In the genomic region with DNA sequence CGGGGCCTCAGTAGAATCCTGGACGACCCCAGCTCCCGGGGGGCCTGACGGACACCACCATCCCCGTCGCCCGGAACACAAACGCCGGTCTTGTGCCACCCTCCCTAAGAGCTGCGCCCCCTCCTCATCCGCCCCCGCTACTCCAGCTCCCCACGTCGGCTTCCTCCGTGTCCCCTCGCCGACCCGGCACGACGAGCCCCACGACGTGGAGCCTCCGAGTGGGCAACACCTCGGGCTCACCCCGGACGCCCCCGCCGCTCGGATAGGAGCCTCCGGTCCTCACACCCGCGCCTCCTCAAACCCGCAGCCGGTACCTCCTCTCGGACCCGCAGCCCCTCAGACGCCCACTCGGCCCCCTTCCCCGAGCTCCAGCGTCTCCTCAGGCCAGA, we compare ENCODE assay signal across 8 cellular contexts. TPM values are rescaled to one million over a fixed set of nuclear protein-coding genes. Genes with fewer than 3 reads are reported as not detected.
DNase-seq lines count a peak whose midpoint lies in the region; ATAC-seq, FAIRE-seq and TF ChIP-seq lines count a peak whose summit lies in the region.

No MANE protein-coding gene starts in this region.

- peaks cover 45% of the 10 kb centered on the region for H3K4me1 ChIP-seq in CD8-positive, alpha-beta memory T cell (ENCODE audit: insufficient read depth, low read length)
- peaks cover 11 to 17% of the 10 kb centered on the region in 2 experiments for H3K4me1 ChIP-seq in trophoblast cell (ENCODE audit: control insufficient read depth in 1 of 2, insufficient read depth in 2 of 2, low read length in 2 of 2)

- H3K4me3 Mint-ChIP-seq in CD8-positive, alpha-beta memory T cell: peak overlapping the region; percentile 88 to 95 (median 91)
- peak overlapping the region; percentile 85 for H3K4me3 Mint-ChIP-seq in activated B cell treated with CpG ODN at 0.5 μM for 24 hours

- peak in 2 of 5 donors; percentile 3 to 6 for DNase-seq in CD8-positive, alpha-beta memory T cell
- DNase-seq in activated B cell treated with CpG ODN at 0.5 μM for 24 hours: no peak
- DNase-seq in fibroblast of pulmonary artery (ENCODE audit: low read depth): no peak
- no peak for DNase-seq in trophoblast cell
- DNase-seq in H54 (ENCODE audit: insufficient read length, low spot score): no peak
- DNase-seq in HuH-7.5 (ENCODE audit: low spot score): no peak
- no peak for DNase-seq in activated CD8-positive, alpha-beta memory T cell treated with anti-CD3 and anti-CD28 coated beads for 24 hours

- H2BK12ac ChIP-seq in trophoblast cell (ENCODE audit: low read length): no peak overlapping the region

- peak overlapping the region; percentile 61 for H4K91ac ChIP-seq in trophoblast cell (ENCODE audit: low read depth, low read length)

- no peak overlapping the region for H3K23ac ChIP-seq in trophoblast cell (ENCODE audit: low read length)

- H3K4me1 Mint-ChIP-seq in CD8-positive, alpha-beta memory T cell: peaks cover 45 to 61% (median 57%) of the 10 kb centered on the region in 3 donors
- peaks cover 56% of the 10 kb centered on the region for H3K4me1 Mint-ChIP-seq in activated B cell treated with CpG ODN at 0.5 μM for 24 hours

- H3K9ac ChIP-seq in trophoblast cell (ENCODE audit: low read length): peak overlapping the region; percentile 23

- H3K27ac Mint-ChIP-seq in CD8-positive, alpha-beta memory T cell: peak overlapping the region; percentile 3 to 89 (median 72)
- no peak overlapping the region for H3K27ac Mint-ChIP-seq in activated B cell treated with CpG ODN at 0.5 μM for 24 hours

- H3K18ac ChIP-seq in trophoblast cell (ENCODE audit: low read length): peak overlapping the region; percentile 1

- no peaks in the 10 kb centered on the region for H3K9me3 ChIP-seq in CD8-positive, alpha-beta memory T cell (ENCODE audit: low read length)
- H3K9me3 ChIP-seq in trophoblast cell (ENCODE audit: insufficient read depth, low read depth, low read length): no peaks in the 10 kb centered on the region

- CTCF ChIA-PET in CD8-positive, alpha-beta memory T cell (lab: Charles Lee): no interaction called here
- CTCF ChIA-PET in activated B cell treated with CpG ODN at 0.5 μM for 24 hours (lab: Charles Lee): interaction anchor here (1.1 to 1.9 kb wide), 2 partner anchors 10 to 72 kb away, joined by 3 to 6 read pairs; no protein-coding TSS in a partner anchor

- peak overlapping the region; percentile 14 for H2AK5ac ChIP-seq in trophoblast cell (ENCODE audit: low read length)

- H3K4me2 ChIP-seq in trophoblast cell (ENCODE audit: low read length): peak overlapping the region; percentile 80

- peak overlapping the region; percentile 4 for H2AFZ ChIP-seq in trophoblast cell (ENCODE audit: insufficient read depth, low read length, poor library complexity)

- peaks cover 7 to 12% of the 10 kb centered on the region in 2 donors for H3K27me3 Mint-ChIP-seq in CD8-positive, alpha-beta memory T cell
- no peaks in the 10 kb centered on the region for H3K27me3 Mint-ChIP-seq in activated B cell treated with CpG ODN at 0.5 μM for 24 hours

- no peak for TF ChIP-seq POLR2A in H54 (IDR thresholded peaks at IDR 0.05; ENCODE audit: low read depth, low read length)

- peak overlapping the region; percentile 45 for H3K14ac ChIP-seq in trophoblast cell (ENCODE audit: low read length)

- no peak for FAIRE-seq in H54 (lab: Jason Lieb, UNC)

- H3K4ac ChIP-seq in trophoblast cell (ENCODE audit: low read depth, low read length): peak overlapping the region; percentile 72

- H3K36me3 ChIP-seq in CD8-positive, alpha-beta memory T cell (ENCODE audit: insufficient read depth, low read length): no peaks in the 10 kb centered on the region
- H3K36me3 ChIP-seq in trophoblast cell (ENCODE audit: control insufficient read depth in 1 of 2, insufficient read depth in 2 of 2, low read length in 2 of 2): no peaks in the 10 kb centered on the region

- H4K8ac ChIP-seq in trophoblast cell (ENCODE audit: low read depth, low read length): peak overlapping the region; percentile 44

- H3K79me1 ChIP-seq in trophoblast cell (ENCODE audit: low read length): peaks cover 16% of the 10 kb centered on the region

- no peak for TF ChIP-seq CTCF in activated B cell treated with CpG ODN at 0.5 μM for 24 hours (IDR thresholded peaks at IDR 0.05)
- TF ChIP-seq CTCF in fibroblast of pulmonary artery (IDR thresholded peaks at IDR 0.05; ENCODE audit: low read length, missing control alignments): no peak

- H3K36me3 Mint-ChIP-seq in CD8-positive, alpha-beta memory T cell: peaks cover 0 to 2% (median 1%) of the 10 kb centered on the region in 3 donors
- no peaks in the 10 kb centered on the region for H3K36me3 Mint-ChIP-seq in activated B cell treated with CpG ODN at 0.5 μM for 24 hours (ENCODE audit: low read depth)

- H4K12ac ChIP-seq in trophoblast cell (ENCODE audit: low read depth, low read length): peak overlapping the region; percentile 54

- peak overlapping the region; percentile 12 for H2BK120ac ChIP-seq in trophoblast cell (ENCODE audit: insufficient read depth, low read length, poor library complexity)

- H3K27ac ChIP-seq in CD8-positive, alpha-beta memory T cell (ENCODE audit: low read depth, low read length): peak overlapping the region; percentile 63
- H3K27ac ChIP-seq in trophoblast cell (ENCODE audit: low read depth, low read length): peak overlapping the region; percentile 70

- H3K9me3 Mint-ChIP-seq in CD8-positive, alpha-beta memory T cell: no peaks in the 10 kb centered on the region
- no peaks in the 10 kb centered on the region for H3K9me3 Mint-ChIP-seq in activated B cell treated with CpG ODN at 0.5 μM for 24 hours

- peaks cover 13% of the 10 kb centered on the region for H3K79me2 ChIP-seq in trophoblast cell (ENCODE audit: control insufficient read depth, insufficient read depth, low read length, poor library complexity)

- peak overlapping the region; percentile 93 for H2BK5ac ChIP-seq in trophoblast cell (ENCODE audit: low read depth, low read length, poor library complexity)

- no CpG with 5 or more reads among the region's 40 CpGs for WGBS in trophoblast cell (ENCODE audit: extremely low coverage, insufficient coverage, insufficient read length)

- ATAC-seq in HG02798 (IDR thresholded peaks at IDR 0.05; ENCODE audit: poor library complexity, unreplicated experiment): peak; percentile 0
- no peak for ATAC-seq in activated B cell treated with CpG ODN at 0.5 μM for 24 hours (ENCODE audit: low read depth)

- intact Hi-C loops in activated B cell treated with CpG ODN at 0.5 μM for 24 hours (cut with micrococcal nuclease): loop anchor here (1.0 to 10.0 kb wide), 6 partner anchors 292 to 1822 kb away; a partner anchor contains a TSS

- H3K4me3 ChIP-seq in CD8-positive, alpha-beta memory T cell (ENCODE audit: low read length): peak overlapping the region; percentile 66
- H3K4me3 ChIP-seq in fibroblast of pulmonary artery (replicated peaks; ENCODE audit: low read depth, low read length) (peak overlapping the region; percentile 91), trophoblast cell (ENCODE audit: low read depth, low read length) (peak overlapping the region; percentile 80)

- H3K27me3 ChIP-seq in CD8-positive, alpha-beta memory T cell (ENCODE audit: insufficient read depth, low read length, poor library complexity, severe bottlenecking): no peaks in the 10 kb centered on the region
- H3K27me3 ChIP-seq in trophoblast cell (ENCODE audit: insufficient read depth, low read length): no peaks in the 10 kb centered on the region

- POLR2A ChIA-PET in CD8-positive, alpha-beta memory T cell (lab: Charles Lee): interaction anchor here (0.7 to 1.3 kb wide), 2 partner anchors 10 to 19 kb away, joined by 4 to 5 read pairs; no protein-coding TSS in a partner anchor
- POLR2A ChIA-PET in activated B cell treated with CpG ODN at 0.5 μM for 24 hours (lab: Charles Lee): interaction anchor here (1.3 kb wide), 1 partner anchor 314 kb away, joined by 5 read pairs; no protein-coding TSS in a partner anchor

RNA-seq across cellular contexts. Expression of a gene that starts 0.5 kb away (rescaled TPM):
- 10 to 100 TPM; 55.8 to 58.5 TPM for total RNA-seq in CD8-positive, alpha-beta memory T cell
- 46.1 TPM for polyA plus RNA-seq in CD8-positive, alpha-beta memory T cell
- 36.1 and 39.0 TPM in 2 replicates for total RNA-seq in activated B cell treated with CpG ODN at 0.5 μM for 24 hours
- polyA plus RNA-seq in trophoblast cell (2013): 102 and 104 TPM in 2 replicates

RNA-seq across cellular contexts. Expression of a gene that starts 51.5 kb away (rescaled TPM):
- total RNA-seq in CD8-positive, alpha-beta memory T cell: 1 to 10 TPM; 1.9 to 2.4 TPM
- polyA plus RNA-seq in CD8-positive, alpha-beta memory T cell: not detected
- total RNA-seq in activated B cell treated with CpG ODN at 0.5 μM for 24 hours: 0.38 TPM in 1 of 2 replicates, not detected in the other
- 262 and 276 TPM in 2 replicates for polyA plus RNA-seq in trophoblast cell (2013)
